In genomic region chr7:48182736-48183369, GRCh38 we compare ENCODE assay signal across 1 cellular context.
TF ChIP-seq lines count a peak whose summit lies in the region.

No MANE protein-coding gene starts in this region.

TF ChIP-seq in H1, 55 proteins besides CTCF, POLR2A, EP300 and RAD21 (continued from another document):
- TF ChIP-seq CHD7 (IDR thresholded peaks at IDR 0.05; ENCODE audit: insufficient replicate concordance, low read length) (no peak), TAF7 (optimal IDR thresholded peaks at IDR 0.05; ENCODE audit: borderline replicate concordance, low read depth, low read length) (no peak), NANOG (IDR thresholded peaks at IDR 0.05; ENCODE audit: insufficient read depth, low read depth, low read length, poor library complexity, severe bottlenecking) (no peak), RFX5 (IDR thresholded peaks at IDR 0.05; ENCODE audit: borderline replicate concordance, low read depth, low read length) (no peak), TBP (IDR thresholded peaks at IDR 0.05; ENCODE audit: low read depth, low read length) (no peak), RNF2 (IDR thresholded peaks at IDR 0.05; ENCODE audit: borderline replicate concordance, low read depth, low read length, missing control alignments, poor library complexity, severe bottlenecking) (no peak), BACH1 (IDR thresholded peaks at IDR 0.05; ENCODE audit: low read length) (no peak), HDAC6 (IDR thresholded peaks at IDR 0.05; ENCODE audit: low read depth, low read length) (no peak), E2F6 (IDR thresholded peaks at IDR 0.05) (no peak), KDM1A (IDR thresholded peaks at IDR 0.05; ENCODE audit: borderline replicate concordance, low read length) (no peak), CTBP2 (IDR thresholded peaks at IDR 0.05; ENCODE audit: borderline replicate concordance, insufficient read depth, insufficient read length, low read length) (no peak), CBX5 (IDR thresholded peaks at IDR 0.05; ENCODE audit: low read depth, low read length) (no peak), MAX (IDR thresholded peaks at IDR 0.05) (no peak), KDM4A (IDR thresholded peaks at IDR 0.05; ENCODE audit: low read depth, low read length, severe bottlenecking) (no peak), USF2 (IDR thresholded peaks at IDR 0.05; ENCODE audit: low read length) (no peak)
- TF ChIP-seq, protein P1, sequence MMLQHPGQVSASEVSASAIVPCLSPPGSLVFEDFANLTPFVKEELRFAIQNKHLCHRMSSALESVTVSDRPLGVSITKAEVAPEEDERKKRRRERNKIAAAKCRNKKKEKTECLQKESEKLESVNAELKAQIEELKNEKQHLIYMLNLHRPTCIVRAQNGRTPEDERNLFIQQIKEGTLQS (IDR thresholded peaks at IDR 0.05; ENCODE audit: insufficient read depth, low read depth, low read length): no peak
- TF ChIP-seq, protein P2, sequence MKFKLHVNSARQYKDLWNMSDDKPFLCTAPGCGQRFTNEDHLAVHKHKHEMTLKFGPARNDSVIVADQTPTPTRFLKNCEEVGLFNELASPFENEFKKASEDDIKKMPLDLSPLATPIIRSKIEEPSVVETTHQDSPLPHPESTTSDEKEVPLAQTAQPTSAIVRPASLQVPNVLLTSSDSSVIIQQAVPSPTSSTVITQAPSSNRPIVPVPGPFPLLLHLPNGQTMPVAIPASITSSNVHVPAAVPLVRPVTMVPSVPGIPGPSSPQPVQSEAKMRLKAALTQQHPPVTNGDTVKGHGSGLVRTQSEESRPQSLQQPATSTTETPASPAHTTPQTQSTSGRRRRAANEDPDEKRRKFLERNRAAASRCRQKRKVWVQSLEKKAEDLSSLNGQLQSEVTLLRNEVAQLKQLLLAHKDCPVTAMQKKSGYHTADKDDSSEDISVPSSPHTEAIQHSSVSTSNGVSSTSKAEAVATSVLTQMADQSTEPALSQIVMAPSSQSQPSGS (IDR thresholded peaks at IDR 0.05; ENCODE audit: low read length): no peak
